16 cellular contexts compared by ENCODE assay signal in genomic region chr10:119665901-119666708, GRCh38. TPM values are rescaled to one million over a fixed set of nuclear protein-coding genes. Genes with fewer than 3 reads are reported as not detected.
A peak's percentile ranks its signal among the peaks of the same experiment; 100 is the strongest.
DNase-seq lines count a peak whose midpoint lies in the region; ATAC-seq, FAIRE-seq and TF ChIP-seq lines count a peak whose summit lies in the region.
"Had no signal": no experiment of that assay in that cellular context is flagged by ENCODE, and none has a peak within 500 bp of the region (broad histone marks: within the 10 kb centered on the region; RNA-seq: fewer than 3 reads in every experiment).

No MANE protein-coding gene starts in this region.

- peaks cover 15 to 37% of the 10 kb centered on the region in 2 donors for H3K4me1 ChIP-seq in naive thymus-derived CD4-positive, alpha-beta T cell (ENCODE audit: control insufficient read depth in 2 of 2, insufficient read depth in 2 of 2, low read length in 2 of 2)

- H3K27ac ChIP-seq in AG04450 (ENCODE audit: low read depth, low read length), result peak overlapping the region; percentile 97
- H3K27ac ChIP-seq in naive thymus-derived CD4-positive, alpha-beta T cell (ENCODE audit: low read depth, low read length), result no peak overlapping the region
- H3K27ac ChIP-seq: left lung, SJSA1, VCaP had no signal

- DNase-seq in AG04450 (ENCODE audit: low read depth, low spot score) (no peak), GM12891 (ENCODE audit: insufficient read length, low spot score) (no peak), chondrocyte (ENCODE audit: low spot score) (no peak), RKO (ENCODE audit: low spot score) (no peak), NCI-H1694 (lab: John Stamatoyannopoulos, UW) (no peak), KG1 (lab: John Stamatoyannopoulos, UW) (no peak)
- no peak for DNase-seq in naive thymus-derived CD4-positive, alpha-beta T cell
- DNase-seq: foreskin fibroblast, left lung, NCI-H1417, NCI-H526 treated with DMSO at 0.1 percent for 48 hours had no signal

- H3K9me3 Mint-ChIP-seq in chondrocyte (ENCODE audit: low read depth), result no peaks in the 10 kb centered on the region
- no peaks in the 10 kb centered on the region for H3K9me3 Mint-ChIP-seq in naive thymus-derived CD4-positive, alpha-beta T cell
- H3K9me3 Mint-ChIP-seq: activated T-helper 2 cell treated with anti-CD3 and anti-CD28 coated beads, Interferon-gamma antibody, Interleukin-2, Interleukin-4, amounts not matched to agents 10 μg/mL and 5 μg/mL and 100 μg/mL, durations not matched to agents 14 hours and 24 hours and 36 hours had no signal

- FAIRE-seq in GM12891 (lab: Jason Lieb, UNC), result peak; percentile 9
- FAIRE-seq: colon had no signal

- H3K4me3 ChIP-seq in AG04450 (ENCODE audit: low read depth, low read length), result no peak overlapping the region
- no peak overlapping the region for H3K4me3 ChIP-seq in naive thymus-derived CD4-positive, alpha-beta T cell (ENCODE audit: low read length)
- H3K4me3 ChIP-seq: left lung, SJSA1 had no signal

- peaks cover 85% of the 10 kb centered on the region for H3K4me1 Mint-ChIP-seq in chondrocyte (ENCODE audit: low read depth)
- peaks cover 40 to 78% (median 70%) of the 10 kb centered on the region in 7 donors for H3K4me1 Mint-ChIP-seq in naive thymus-derived CD4-positive, alpha-beta T cell

- H3K36me3 Mint-ChIP-seq in chondrocyte (ENCODE audit: low read depth), result peaks cover 5% of the 10 kb centered on the region
- H3K36me3 Mint-ChIP-seq in naive thymus-derived CD4-positive, alpha-beta T cell, result peaks cover 0 to 19% (median 4%) of the 10 kb centered on the region in 5 donors

- no peak for TF ChIP-seq POLR2A in GM12891 (IDR thresholded peaks at IDR 0.05; ENCODE audit: low read depth, low read length)

- no peaks in the 10 kb centered on the region for H3K27me3 ChIP-seq in AG04450 (ENCODE audit: control insufficient read depth, insufficient read depth, low read length)
- H3K27me3 ChIP-seq in naive thymus-derived CD4-positive, alpha-beta T cell (ENCODE audit: control insufficient read depth in 2 of 2, insufficient read depth in 2 of 2, low read length in 2 of 2), result no peaks in the 10 kb centered on the region
- H3K27me3 ChIP-seq: left lung, SJSA1 had no signal

- peak overlapping the region; percentile 21 for H3K4me3 Mint-ChIP-seq in chondrocyte (ENCODE audit: unreplicated experiment)
- peak overlapping the region in 4 of 10 donors; percentile 39 to 69 (median 54) for H3K4me3 Mint-ChIP-seq in naive thymus-derived CD4-positive, alpha-beta T cell

- intact Hi-C loops in naive thymus-derived CD4-positive, alpha-beta T cell (cut with micrococcal nuclease), result no loop called here

- TF ChIP-seq CTCF in AG04450 (IDR thresholded peaks at IDR 0.05; ENCODE audit: low read depth, low read length) (no peak), chondrocyte (IDR thresholded peaks at IDR 0.05) (no peak)

- no peaks in the 10 kb centered on the region for H3K27me3 Mint-ChIP-seq in chondrocyte (ENCODE audit: low read depth)
- H3K27me3 Mint-ChIP-seq in naive thymus-derived CD4-positive, alpha-beta T cell, result no peaks in the 10 kb centered on the region

- CTCF ChIA-PET in AG04450 (lab: Charles Lee), result interaction anchor here (1.6 kb wide), 1 partner anchor 467 kb away, joined by 4 read pairs; no protein-coding TSS in a partner anchor
- CTCF ChIA-PET in naive thymus-derived CD4-positive, alpha-beta T cell (lab: Charles Lee), result no interaction called here

- ATAC-seq in naive thymus-derived CD4-positive, alpha-beta T cell, result no peak
- no peak for ATAC-seq in GM19467 (IDR thresholded peaks at IDR 0.05; ENCODE audit: unreplicated experiment)
- ATAC-seq: left lung had no signal

- no peaks in the 10 kb centered on the region; the same call in 1 of the 2 replicates for H3K9me3 ChIP-seq in AG04450 (ENCODE audit: control insufficient read depth, insufficient read depth, low read length)
- H3K9me3 ChIP-seq in naive thymus-derived CD4-positive, alpha-beta T cell (ENCODE audit: control insufficient read depth in 2 of 3, low read length in 3 of 3), result no peaks in the 10 kb centered on the region
- H3K9me3 ChIP-seq: left lung, SJSA1 had no signal

- POLR2A ChIA-PET in AG04450 (lab: Yijun Ruan, JAX), result no interaction called here
- POLR2A ChIA-PET in naive thymus-derived CD4-positive, alpha-beta T cell (lab: Charles Lee), result interaction anchor here (1.0 to 1.3 kb wide), 2 partner anchors 11 to 13 kb away, joined by 3 to 4 read pairs; no protein-coding TSS in a partner anchor

- H3K36me3 ChIP-seq in naive thymus-derived CD4-positive, alpha-beta T cell (ENCODE audit: control insufficient read depth in 2 of 3, insufficient read depth in 3 of 3, low read length in 3 of 3), result peaks cover 0 to 20% (median 11%) of the 10 kb centered on the region in 3 experiments

- peak overlapping the region; percentile 81 for H3K27ac Mint-ChIP-seq in chondrocyte (ENCODE audit: unreplicated experiment)
- H3K27ac Mint-ChIP-seq in naive thymus-derived CD4-positive, alpha-beta T cell, result peak overlapping the region; percentile 54 to 89 (median 77)

TF ChIP-seq in GM12891, 5 proteins besides CTCF, POLR2A, EP300 and RAD21:
- TF ChIP-seq POU2F2 (IDR thresholded peaks at IDR 0.05; ENCODE audit: low read depth, low read length) (no peak), SPI1 (IDR thresholded peaks at IDR 0.05; ENCODE audit: low read depth, low read length) (no peak), TAF1 (IDR thresholded peaks at IDR 0.05; ENCODE audit: low read depth, low read length) (no peak)

RNA-seq across cellular contexts. Expression of gene BAG3, which starts 14.9 kb away (rescaled TPM):
- polyA plus RNA-seq in AG04450 (2011; rRNA removed), result 12.7 and 20.1 TPM in 2 replicates
- polyA minus RNA-seq in AG04450 (2011; rRNA and poly(A)+ RNA removed), result 12.1 and 15.8 TPM in 2 replicates
- 3.5 TPM for polyA plus RNA-seq in GM12891 (2012; ENCODE audit: low read depth, missing spikeins)
- total RNA-seq in chondrocyte, result 54.0 to 63.6 TPM (median 62.0 TPM) in 3 replicates
- 10 to 100 TPM; 21.9 to 44.5 (median 23.1) TPM for total RNA-seq in naive thymus-derived CD4-positive, alpha-beta T cell
- polyA plus RNA-seq in naive thymus-derived CD4-positive, alpha-beta T cell, result 10 to 100 TPM; 17.3 to 64.3 TPM

RNA-seq across cellular contexts. Expression of gene INPP5F, which starts 59.7 kb away (rescaled TPM):
- polyA plus RNA-seq in AG04450 (2011; rRNA removed), result 21.8 and 22.3 TPM in 2 replicates
- polyA minus RNA-seq in AG04450 (2011; rRNA and poly(A)+ RNA removed), result 11.4 and 17.8 TPM in 2 replicates
- polyA plus RNA-seq in GM12891 (2012; ENCODE audit: low read depth, missing spikeins), result 8.2 TPM
- 55.7 to 83.1 TPM (median 56.4 TPM) in 3 replicates for total RNA-seq in chondrocyte
- 10 to 100 TPM in 3 of 5 experiments, 1 to 10 TPM in 2; 8.5 to 12.1 (median 10.0) TPM for total RNA-seq in naive thymus-derived CD4-positive, alpha-beta T cell
- polyA plus RNA-seq in naive thymus-derived CD4-positive, alpha-beta T cell, result 1 to 10 TPM; 3.4 to 3.5 TPM
